7 cellular contexts compared by ENCODE assay signal in genomic region chr3:52286777-52287110, GRCh38. TPM values are rescaled to one million over a fixed set of nuclear protein-coding genes. Genes with fewer than 3 reads are reported as not detected.
DNase-seq lines count a peak whose midpoint lies in the region; ATAC-seq and TF ChIP-seq lines count a peak whose summit lies in the region.

No MANE protein-coding gene starts in this region.

- H3K9ac ChIP-seq in HUES6 (ENCODE audit: low read length): peak overlapping the region; percentile 100

- 44 to 67% (median 49%) methylated on average over 8 of the region's 8 CpGs for WGBS in stomach, 5 donors

- H3K9me3 Mint-ChIP-seq in activated naive CD4-positive, alpha-beta T cell treated with anti-CD3 and anti-CD28 coated beads, Interleukin-2, amount 50 U/mL, for 72 hours: no peaks in the 10 kb centered on the region
- H3K9me3 Mint-ChIP-seq in immature natural killer cell: no peaks in the 10 kb centered on the region

- peaks cover 48 to 52% of the 10 kb centered on the region in 2 donors for H3K4me1 Mint-ChIP-seq in immature natural killer cell

- peak overlapping the region; percentile 99 to 100 for H3K27ac Mint-ChIP-seq in activated naive CD4-positive, alpha-beta T cell treated with anti-CD3 and anti-CD28 coated beads, Interleukin-2, amount 50 U/mL, for 72 hours
- peak overlapping the region; percentile 100 for H3K27ac Mint-ChIP-seq in immature natural killer cell

- no peak for TF ChIP-seq POLR2A in stomach (IDR thresholded peaks at IDR 0.05)

- TF ChIP-seq EP300 in stomach (IDR thresholded peaks at IDR 0.05): no peak

- no peaks in the 10 kb centered on the region for H3K9me3 ChIP-seq in HUES6 (ENCODE audit: control insufficient read depth, insufficient read depth, low read depth, low read length)
- no peaks in the 10 kb centered on the region for H3K9me3 ChIP-seq in stomach

- H3K4me1 ChIP-seq in HUES6 (ENCODE audit: control insufficient read depth, insufficient read depth, low read length): peaks cover 3% of the 10 kb centered on the region
- H3K4me1 ChIP-seq in stomach: peaks cover 25 to 66% (median 49%) of the 10 kb centered on the region in 4 donors

- peak overlapping the region; percentile 99 for H3K4me3 ChIP-seq in HUES6 (ENCODE audit: low read depth, low read length)
- H3K4me3 ChIP-seq in stomach: peak overlapping the region; percentile 55 to 86 (median 58)

- H3K27ac ChIP-seq in HUES6 (ENCODE audit: low read depth, low read length) (no peak overlapping the region), stomach (peak overlapping the region; percentile 94 to 100 (median 99))

- H3K27me3 ChIP-seq in HUES6 (ENCODE audit: control insufficient read depth, insufficient read depth, low read length): no peaks in the 10 kb centered on the region
- no peaks in the 10 kb centered on the region for H3K27me3 ChIP-seq in stomach

- intact Hi-C loops in stomach (cut with DNase I; ENCODE audit: low total_unique reads): no loop called here

- DNase-seq in activated naive CD4-positive, alpha-beta T cell treated with anti-CD3 and anti-CD28 coated beads, Interleukin-2, amount 50 U/mL, for 72 hours (ENCODE audit: low spot score in 2 of 2): no peak
- no peak for DNase-seq in immature natural killer cell
- no peak for DNase-seq in stomach
- DNase-seq in H4 (ENCODE audit: low spot score): no peak

- H3K36me3 ChIP-seq in HUES6 (ENCODE audit: control insufficient read depth, insufficient read depth, low read length): peaks cover 7% of the 10 kb centered on the region; the same call in 1 of the 2 replicates
- H3K36me3 ChIP-seq in stomach: peaks cover 7 to 26% (median 21%) of the 10 kb centered on the region in 4 donors

- no peak for TF ChIP-seq CTCF in stomach (IDR thresholded peaks at IDR 0.05)

- peak overlapping the region; percentile 98 to 100 (median 100) for H3K4me3 Mint-ChIP-seq in immature natural killer cell

- ATAC-seq in activated naive CD4-positive, alpha-beta T cell treated with anti-CD3 and anti-CD28 coated beads, Interleukin-2, amount 50 U/mL, for 72 hours: no peak
- ATAC-seq in HG03196 (IDR thresholded peaks at IDR 0.05; ENCODE audit: unreplicated experiment) (no peak), HG02938 (IDR thresholded peaks at IDR 0.05; ENCODE audit: unreplicated experiment) (no peak)

- peaks cover 7 to 11% of the 10 kb centered on the region in 2 donors for H3K36me3 Mint-ChIP-seq in activated naive CD4-positive, alpha-beta T cell treated with anti-CD3 and anti-CD28 coated beads, Interleukin-2, amount 50 U/mL, for 72 hours
- peaks cover 4 to 6% (median 6%) of the 10 kb centered on the region in 3 donors for H3K36me3 Mint-ChIP-seq in immature natural killer cell

- H3K27me3 Mint-ChIP-seq in immature natural killer cell (ENCODE audit: low read depth in 3 of 3): peaks cover 8 to 14% (median 11%) of the 10 kb centered on the region in 3 donors

RNA-seq across cellular contexts. Expression of gene GLYCTK, which starts 0.9 kb away (rescaled TPM):
- 10 to 100 TPM; 20.4 to 24.1 TPM for total RNA-seq in activated naive CD4-positive, alpha-beta T cell treated with anti-CD3 and anti-CD28 coated beads, Interleukin-2, amount 50 U/mL, for 72 hours
- 10 to 100 TPM in 2 of 3 donors, 1 to 10 TPM in 1; 8.2 to 14.5 (median 12.1) TPM for polyA plus RNA-seq in immature natural killer cell
- total RNA-seq in stomach: 10 to 100 TPM; 16.7 to 55.0 (median 19.2) TPM
- polyA plus RNA-seq in stomach: 10 to 100 TPM in 2 of 3 donors, 1 to 10 TPM in 1; 9.1 to 26.9 (median 14.6) TPM
- 2.4 and 8.3 TPM in 2 replicates for total RNA-seq in H4 (2014; rRNA removed; shearing (Covaris generic))

RNA-seq across cellular contexts. Expression of gene WDR82, which starts 8.3 kb away (rescaled TPM):
- 100 to 1,000 TPM in 1 of 2 donors, 10 to 100 TPM in 1; 96.6 to 129 TPM for total RNA-seq in activated naive CD4-positive, alpha-beta T cell treated with anti-CD3 and anti-CD28 coated beads, Interleukin-2, amount 50 U/mL, for 72 hours
- 10 to 100 TPM; 76.9 to 99.5 (median 81.5) TPM for polyA plus RNA-seq in immature natural killer cell
- total RNA-seq in stomach: 10 to 100 TPM in 4 of 5 donors, 1 to 10 TPM in 1; 8.2 to 64.8 (median 30.4) TPM
- 10 to 100 TPM; 20.6 to 28.7 (median 28.0) TPM for polyA plus RNA-seq in stomach
- total RNA-seq in H4 (2014; rRNA removed; shearing (Covaris generic)): 29.0 and 33.7 TPM in 2 replicates

RNA-seq across cellular contexts. Expression of gene DNAH1, which starts 29.4 kb away (rescaled TPM):
- total RNA-seq in activated naive CD4-positive, alpha-beta T cell treated with anti-CD3 and anti-CD28 coated beads, Interleukin-2, amount 50 U/mL, for 72 hours: 10 to 100 TPM; 17.5 to 19.8 TPM
- polyA plus RNA-seq in immature natural killer cell (1 to 10 TPM in 1 of 3 donors, under 1 TPM in 2; 0.31 to 1.8 (median 0.73) TPM), stomach (1 to 10 TPM; 1.9 to 3.4 (median 3.0) TPM)
- 10 to 100 TPM in 4 of 5 donors, 1 to 10 TPM in 1; 6.1 to 57.6 (median 22.2) TPM for total RNA-seq in stomach
- total RNA-seq in H4 (2014; rRNA removed; shearing (Covaris generic)): 0.60 TPM in 2 replicates

RNA-seq across cellular contexts. Expression of gene PPM1M, which starts 41.2 kb away (rescaled TPM):
- 10 to 100 TPM; 52.3 to 74.1 TPM for total RNA-seq in activated naive CD4-positive, alpha-beta T cell treated with anti-CD3 and anti-CD28 coated beads, Interleukin-2, amount 50 U/mL, for 72 hours
- polyA plus RNA-seq in immature natural killer cell (10 to 100 TPM; 57.1 to 83.6 (median 66.8) TPM), stomach (10 to 100 TPM; 16.4 to 25.7 (median 19.8) TPM)
- 10 to 100 TPM in 3 of 5 donors, 1 to 10 TPM in 2; 7.9 to 44.9 (median 11.0) TPM for total RNA-seq in stomach
- total RNA-seq in H4 (2014; rRNA removed; shearing (Covaris generic)): 4.4 and 5.6 TPM in 2 replicates

RNA-seq across cellular contexts. Expression of gene TWF2, which starts 47.8 kb away (rescaled TPM):
- 100 to 1,000 TPM in 1 of 2 donors, 10 to 100 TPM in 1; 75.8 to 139 TPM for total RNA-seq in activated naive CD4-positive, alpha-beta T cell treated with anti-CD3 and anti-CD28 coated beads, Interleukin-2, amount 50 U/mL, for 72 hours
- polyA plus RNA-seq in immature natural killer cell: 100 to 1,000 TPM in 2 of 3 donors, 10 to 100 TPM in 1; 96.4 to 159 (median 143) TPM
- 100 to 1,000 TPM in 1 of 5 donors, 10 to 100 TPM in 4; 18.7 to 237 (median 39.1) TPM for total RNA-seq in stomach
- polyA plus RNA-seq in stomach: 10 to 100 TPM; 37.5 to 58.7 (median 40.8) TPM
- total RNA-seq in H4 (2014; rRNA removed; shearing (Covaris generic)): 67.0 and 78.4 TPM in 2 replicates
